Comparison of ENCODE assay signal across 11 cellular contexts in the genomic region with DNA sequence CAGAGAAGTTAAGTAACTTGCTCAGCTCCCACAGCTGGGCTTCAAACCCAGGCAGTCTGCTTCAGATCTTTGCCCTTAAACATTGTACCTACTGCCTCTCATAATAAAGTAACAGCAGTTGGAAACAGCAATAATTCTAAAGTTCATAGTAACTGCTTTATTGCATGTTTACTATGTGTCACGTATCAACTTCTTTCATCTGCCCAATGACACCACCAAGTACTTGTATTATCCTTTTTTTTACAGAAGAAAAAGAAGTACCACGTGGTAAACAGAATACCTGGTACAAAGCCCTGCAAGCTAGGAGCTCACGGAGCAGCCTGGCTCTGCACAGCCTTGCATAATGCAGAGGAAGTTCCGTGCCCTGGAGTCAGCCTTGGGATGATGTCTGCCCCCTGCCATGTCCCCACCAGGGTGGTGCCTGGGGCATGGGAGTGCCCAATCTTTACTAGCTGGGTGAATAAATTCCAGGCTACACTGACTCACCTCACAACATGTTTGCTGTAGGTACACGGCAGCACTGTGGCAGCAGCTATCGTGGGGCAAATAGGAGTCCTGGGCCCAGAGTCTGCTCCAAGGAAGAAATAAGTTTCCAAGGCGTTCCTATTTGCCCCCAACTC.
A peak's percentile ranks its signal among the peaks of the same experiment; 100 is the strongest.
DNase-seq lines count a peak whose midpoint lies in the region; ATAC-seq, FAIRE-seq and TF ChIP-seq lines count a peak whose summit lies in the region.
"Had no signal": no experiment of that assay in that cellular context is flagged by ENCODE, and none has a peak within 500 bp of the region (broad histone marks: within the 10 kb centered on the region; RNA-seq: fewer than 3 reads in every experiment).

No MANE protein-coding gene starts in this region.

- TF ChIP-seq EP300 in HepG2 (IDR thresholded peaks at IDR 0.05; ENCODE audit: low read depth in 2 of 2, low read length in 2 of 2) (no peak), HepG2 (CRISPR knock-in tag; IDR thresholded peaks at IDR 0.05; ENCODE audit: borderline replicate concordance) (no peak)

- H2AFZ ChIP-seq in HepG2 (ENCODE audit: low read length) = no peak overlapping the region

- TF ChIP-seq CTCF in HepG2 (CRISPR knock-in tag; IDR thresholded peaks at IDR 0.05) (no peak), GM13976 (IDR thresholded peaks at IDR 0.05; ENCODE audit: borderline replicate concordance, control extremely low read depth, extremely low read depth, insufficient read depth, missing control alignments) (no peak)

- peaks cover 6% of the 10 kb centered on the region for H3K79me2 ChIP-seq in HepG2 (ENCODE audit: insufficient read depth, low read length)

- CTCF ChIA-PET in HepG2 (lab: Yijun Ruan, JAX; ENCODE audit: low intra/inter-chr PET ratio, low total read pairs) = no interaction called here

- intact Hi-C loops in HepG2 (cut with micrococcal nuclease; ENCODE audit: unreplicated experiment) = no loop called here

- in situ Hi-C loops in HepG2 (cut with HindIII; ENCODE audit: extremely low pct_ligation_motif_present, low pct_unique_long_range_greater_than_20kb) = no loop called here
- in situ Hi-C loops in GM13976 (cut with MboI; ENCODE audit: low sequenced_read_pairs, unreplicated experiment) = no loop called here

- no peak for TF ChIP-seq RAD21 in HepG2 (CRISPR knock-in tag; IDR thresholded peaks at IDR 0.05)

- no peaks in the 10 kb centered on the region for H4K20me1 ChIP-seq in HepG2 (ENCODE audit: insufficient read depth, low read length)

- POLR2A ChIA-PET in HepG2 (lab: Yijun Ruan, JAX) = no interaction called here

- DNase-seq in SIG-M5 treated with dmso at 0.1 percent for 504 hours (lab: John Stamatoyannopoulos, UW; ENCODE audit: unreplicated experiment) = peak; percentile 12
- DNase-seq in SIG-M5 (lab: John Stamatoyannopoulos, UW) = no peak
- DNase-seq in SW480 (ENCODE audit: low spot score) = peak; percentile 76
- peak; percentile 38 for DNase-seq in HepG2 (ENCODE audit: low spot score)
- DNase-seq in urothelium cell line (ENCODE audit: low spot score) = peak; percentile 45
- DNase-seq in GM03348 (ENCODE audit: low spot score) = no peak
- DNase-seq in OCI-M2 (lab: John Stamatoyannopoulos, UW; ENCODE audit: unreplicated experiment) = no peak
- no peak for DNase-seq in GM13976 (ENCODE audit: low spot score)
- DNase-seq: NCI-H345, right cardiac atrium, upper lobe of left lung had no signal

- ATAC-seq in HepG2 = peak; percentile 64

- no TSS peak for BruUV-seq in HepG2 (replicated peaks; lab: Mats Ljungman, UMichigan)

- TF ChIP-seq POLR2A in HepG2 (IDR thresholded peaks at IDR 0.05; ENCODE audit: insufficient read depth in 1 of 2, low read depth in 2 of 2, low read length in 2 of 2) = no peak

- FAIRE-seq in HepG2 (lab: Jason Lieb, UNC) (peak; percentile 4), urothelium cell line (lab: Jason Lieb, UNC) (peak; percentile 66)

- no peaks in the 10 kb centered on the region for H3K36me3 ChIP-seq in HepG2 (replicated peaks in 1 of 2; ENCODE audit: control insufficient read depth in 1 of 2, insufficient read depth in 2 of 2, low read length in 2 of 2)
- H3K36me3 ChIP-seq: upper lobe of left lung had no signal

- H3K9ac ChIP-seq in HepG2 (ENCODE audit: insufficient read depth, low read depth, low read length) = peak overlapping the region; percentile 26; the same call in 1 of the 2 replicates

- peak overlapping the region in 1 of 3 experiments; percentile 32; a peak in 1 of 6 replicates for H3K4me3 ChIP-seq in HepG2 (replicated peaks in 1 of 3; ENCODE audit: insufficient read depth in 1 of 3, low read depth in 2 of 3, low read length in 3 of 3)
- H3K4me3 ChIP-seq: upper lobe of left lung had no signal

- H3K27me3 ChIP-seq in HepG2 (ENCODE audit: control insufficient read depth in 1 of 2, insufficient read depth in 2 of 2, low read length in 2 of 2) = no peaks in the 10 kb centered on the region
- H3K27me3 ChIP-seq: upper lobe of left lung had no signal

- H3K4me1 ChIP-seq in HepG2 (ENCODE audit: insufficient read depth, low read length) = peaks cover 69% of the 10 kb centered on the region

- peak overlapping the region; percentile 56 for H3K27ac ChIP-seq in HepG2 (ENCODE audit: extremely low read length, insufficient read depth, low read length)
- H3K27ac ChIP-seq: upper lobe of left lung had no signal

- WGBS in HepG2 (ENCODE audit: low lambda C conversion rate) = 32% methylated on average over 6 of the region's 7 CpGs

- H3K9me3 ChIP-seq in HepG2 (ENCODE audit: low read length) = no peaks in the 10 kb centered on the region
- H3K9me3 ChIP-seq: upper lobe of left lung had no signal

- H3K4me2 ChIP-seq in HepG2 (ENCODE audit: low read depth, low read length) = peak overlapping the region; percentile 36

TF ChIP-seq in HepG2, 621 proteins besides CTCF, POLR2A, EP300 and RAD21 (continues in another document):
- TF ChIP-seq RXRA (CRISPR knock-in tag; IDR thresholded peaks at IDR 0.05) = 0 out of 2 replicates have a peak, but pooled peaks have one; percentile 16
- peak; percentile 24; the same call in 1 of the 2 replicates for TF ChIP-seq ELF3 (CRISPR knock-in tag; IDR thresholded peaks at IDR 0.05)
- TF ChIP-seq, protein P1, sequence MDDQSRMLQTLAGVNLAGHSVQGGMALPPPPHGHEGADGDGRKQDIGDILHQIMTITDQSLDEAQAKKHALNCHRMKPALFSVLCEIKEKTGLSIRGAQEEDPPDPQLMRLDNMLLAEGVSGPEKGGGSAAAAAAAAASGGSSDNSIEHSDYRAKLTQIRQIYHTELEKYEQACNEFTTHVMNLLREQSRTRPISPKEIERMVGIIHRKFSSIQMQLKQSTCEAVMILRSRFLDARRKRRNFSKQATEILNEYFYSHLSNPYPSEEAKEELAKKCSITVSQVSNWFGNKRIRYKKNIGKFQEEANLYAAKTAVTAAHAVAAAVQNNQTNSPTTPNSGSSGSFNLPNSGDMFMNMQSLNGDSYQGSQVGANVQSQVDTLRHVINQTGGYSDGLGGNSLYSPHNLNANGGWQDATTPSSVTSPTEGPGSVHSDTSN (CRISPR knock-in tag; IDR thresholded peaks at IDR 0.05; ENCODE audit: borderline replicate concordance) = no peak
- TF ChIP-seq, protein P2, sequence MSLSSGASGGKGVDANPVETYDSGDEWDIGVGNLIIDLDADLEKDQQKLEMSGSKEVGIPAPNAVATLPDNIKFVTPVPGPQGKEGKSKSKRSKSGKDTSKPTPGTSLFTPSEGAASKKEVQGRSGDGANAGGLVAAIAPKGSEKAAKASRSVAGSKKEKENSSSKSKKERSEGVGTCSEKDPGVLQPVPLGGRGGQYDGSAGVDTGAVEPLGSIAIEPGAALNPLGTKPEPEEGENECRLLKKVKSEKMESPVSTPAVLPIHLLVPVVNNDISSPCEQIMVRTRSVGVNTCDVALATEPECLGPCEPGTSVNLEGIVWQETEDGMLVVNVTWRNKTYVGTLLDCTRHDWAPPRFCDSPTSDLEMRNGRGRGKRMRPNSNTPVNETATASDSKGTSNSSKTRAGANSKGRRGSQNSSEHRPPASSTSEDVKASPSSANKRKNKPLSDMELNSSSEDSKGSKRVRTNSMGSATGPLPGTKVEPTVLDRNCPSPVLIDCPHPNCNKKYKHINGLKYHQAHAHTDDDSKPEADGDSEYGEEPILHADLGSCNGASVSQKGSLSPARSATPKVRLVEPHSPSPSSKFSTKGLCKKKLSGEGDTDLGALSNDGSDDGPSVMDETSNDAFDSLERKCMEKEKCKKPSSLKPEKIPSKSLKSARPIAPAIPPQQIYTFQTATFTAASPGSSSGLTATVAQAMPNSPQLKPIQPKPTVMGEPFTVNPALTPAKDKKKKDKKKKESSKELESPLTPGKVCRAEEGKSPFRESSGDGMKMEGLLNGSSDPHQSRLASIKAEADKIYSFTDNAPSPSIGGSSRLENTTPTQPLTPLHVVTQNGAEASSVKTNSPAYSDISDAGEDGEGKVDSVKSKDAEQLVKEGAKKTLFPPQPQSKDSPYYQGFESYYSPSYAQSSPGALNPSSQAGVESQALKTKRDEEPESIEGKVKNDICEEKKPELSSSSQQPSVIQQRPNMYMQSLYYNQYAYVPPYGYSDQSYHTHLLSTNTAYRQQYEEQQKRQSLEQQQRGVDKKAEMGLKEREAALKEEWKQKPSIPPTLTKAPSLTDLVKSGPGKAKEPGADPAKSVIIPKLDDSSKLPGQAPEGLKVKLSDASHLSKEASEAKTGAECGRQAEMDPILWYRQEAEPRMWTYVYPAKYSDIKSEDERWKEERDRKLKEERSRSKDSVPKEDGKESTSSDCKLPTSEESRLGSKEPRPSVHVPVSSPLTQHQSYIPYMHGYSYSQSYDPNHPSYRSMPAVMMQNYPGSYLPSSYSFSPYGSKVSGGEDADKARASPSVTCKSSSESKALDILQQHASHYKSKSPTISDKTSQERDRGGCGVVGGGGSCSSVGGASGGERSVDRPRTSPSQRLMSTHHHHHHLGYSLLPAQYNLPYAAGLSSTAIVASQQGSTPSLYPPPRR (CRISPR knock-in tag; IDR thresholded peaks at IDR 0.05; ENCODE audit: borderline replicate concordance) = 0 out of 2 replicates have a peak, but pooled peaks have one; percentile 16
- peak; percentile 49 for TF ChIP-seq TEAD3 (CRISPR knock-in tag; optimal IDR thresholded peaks at IDR 0.05; ENCODE audit: borderline replicate concordance)
- TF ChIP-seq ISL2 (CRISPR knock-in tag; IDR thresholded peaks at IDR 0.05) = no peak
- TF ChIP-seq SAP130 (CRISPR knock-in tag; IDR thresholded peaks at IDR 0.05; ENCODE audit: low read depth) = peak; percentile 52
- TF ChIP-seq ZBTB38 (CRISPR knock-in tag; IDR thresholded peaks at IDR 0.05) = peak; percentile 48; the same call in 1 of the 2 replicates
- 0 out of 2 replicates have a peak, but pooled peaks have one; percentile 7 for TF ChIP-seq NCOA2 (CRISPR knock-in tag; IDR thresholded peaks at IDR 0.05)
- no peak for TF ChIP-seq ZNF562 (CRISPR knock-in tag; IDR thresholded peaks at IDR 0.05; ENCODE audit: borderline replicate concordance)
- TF ChIP-seq, protein P3, sequence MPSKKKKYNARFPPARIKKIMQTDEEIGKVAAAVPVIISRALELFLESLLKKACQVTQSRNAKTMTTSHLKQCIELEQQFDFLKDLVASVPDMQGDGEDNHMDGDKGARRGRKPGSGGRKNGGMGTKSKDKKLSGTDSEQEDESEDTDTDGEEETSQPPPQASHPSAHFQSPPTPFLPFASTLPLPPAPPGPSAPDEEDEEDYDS (CRISPR knock-in tag; IDR thresholded peaks at IDR 0.05) = no peak
- peak; percentile 46 for TF ChIP-seq FOSL2 (CRISPR knock-in tag; IDR thresholded peaks at IDR 0.05)

Comparison
In these comparisons a context has a peak if more than half of its experiments do, and no peak if none do; other contexts are left out.
1. DNase-seq: peak in SIG-M5 treated with dmso at 0.1 percent for 504 hours (single experiment), SW480 (single experiment), HepG2 (single experiment) and urothelium cell line (single experiment); none in SIG-M5 (single experiment), GM03348 (single experiment), OCI-M2 (single experiment) and GM13976 (single experiment).